ENCODE assay signal across 1 cellular context in the genomic region with DNA sequence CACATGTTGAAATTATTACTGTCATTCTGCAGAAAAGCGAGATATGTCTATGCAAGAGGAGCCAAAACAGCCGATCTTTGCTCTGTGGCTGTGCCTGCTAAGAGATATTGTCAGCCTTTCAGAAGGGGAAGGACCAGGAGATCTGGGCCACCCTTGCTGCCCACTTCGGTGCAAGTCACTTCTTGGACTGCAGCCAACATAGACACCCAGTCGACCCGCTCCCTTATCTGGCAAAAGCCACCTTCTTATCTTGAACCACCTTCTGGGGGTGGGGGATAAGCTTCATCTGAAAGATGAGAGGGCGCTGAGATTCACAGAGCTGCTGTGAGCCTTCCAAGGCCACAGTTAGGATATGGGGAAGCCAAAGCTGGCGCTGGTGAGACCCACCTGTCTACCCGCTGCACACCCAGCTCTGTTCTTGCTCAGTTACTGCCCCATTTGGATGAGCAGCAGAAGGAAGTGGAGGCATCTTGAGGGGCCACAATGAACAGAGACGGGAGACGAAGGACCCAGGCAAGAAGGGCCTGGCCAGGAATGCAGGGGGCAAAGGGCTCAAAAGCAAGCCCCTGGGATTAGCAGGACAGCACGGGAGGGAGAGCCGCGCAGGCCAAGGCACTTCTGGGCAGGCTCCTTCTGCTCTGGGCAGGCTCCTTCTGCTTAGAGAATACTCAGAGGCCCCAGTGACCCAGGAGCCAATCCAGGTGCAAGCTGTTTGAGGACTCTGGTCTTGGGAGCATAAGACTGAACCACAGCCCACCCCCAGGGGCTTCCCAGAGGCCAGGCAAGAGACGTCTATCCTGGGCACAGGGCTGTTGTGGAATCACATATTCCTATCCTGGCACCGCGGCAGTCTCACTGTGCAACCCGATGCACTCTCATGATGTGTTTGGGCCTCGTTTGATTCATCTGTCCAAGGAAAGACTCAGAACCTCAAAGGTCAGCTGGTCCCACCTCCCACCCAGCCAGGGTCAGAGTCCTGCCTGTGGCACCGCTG.
TF ChIP-seq lines count a peak whose summit lies in the region.

No MANE protein-coding gene starts in this region.

TF ChIP-seq in liver, 16 proteins besides CTCF, POLR2A, EP300 and RAD21:
- TF ChIP-seq FOXA1 (IDR thresholded peaks at IDR 0.05) (no peak), GABPA (IDR thresholded peaks at IDR 0.05 in 1 of 2, conservative IDR thresholded peaks at IDR 0.05 in 1 of 2) (no peak), EGR1 (IDR thresholded peaks at IDR 0.05; ENCODE audit: low read depth in 2 of 2) (no peak), NR2F2 (IDR thresholded peaks at IDR 0.05) (no peak), SP1 (IDR thresholded peaks at IDR 0.05) (no peak), TAF1 (conservative IDR thresholded peaks at IDR 0.05) (no peak), HNF4G (IDR thresholded peaks at IDR 0.05) (no peak), RXRA (IDR thresholded peaks at IDR 0.05) (no peak), HNF4A (conservative IDR thresholded peaks at IDR 0.05) (no peak), FOXA2 (IDR thresholded peaks at IDR 0.05) (no peak)
- TF ChIP-seq, protein P1, sequence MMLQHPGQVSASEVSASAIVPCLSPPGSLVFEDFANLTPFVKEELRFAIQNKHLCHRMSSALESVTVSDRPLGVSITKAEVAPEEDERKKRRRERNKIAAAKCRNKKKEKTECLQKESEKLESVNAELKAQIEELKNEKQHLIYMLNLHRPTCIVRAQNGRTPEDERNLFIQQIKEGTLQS (IDR thresholded peaks at IDR 0.05) = no peak
- TF ChIP-seq, protein P2, sequence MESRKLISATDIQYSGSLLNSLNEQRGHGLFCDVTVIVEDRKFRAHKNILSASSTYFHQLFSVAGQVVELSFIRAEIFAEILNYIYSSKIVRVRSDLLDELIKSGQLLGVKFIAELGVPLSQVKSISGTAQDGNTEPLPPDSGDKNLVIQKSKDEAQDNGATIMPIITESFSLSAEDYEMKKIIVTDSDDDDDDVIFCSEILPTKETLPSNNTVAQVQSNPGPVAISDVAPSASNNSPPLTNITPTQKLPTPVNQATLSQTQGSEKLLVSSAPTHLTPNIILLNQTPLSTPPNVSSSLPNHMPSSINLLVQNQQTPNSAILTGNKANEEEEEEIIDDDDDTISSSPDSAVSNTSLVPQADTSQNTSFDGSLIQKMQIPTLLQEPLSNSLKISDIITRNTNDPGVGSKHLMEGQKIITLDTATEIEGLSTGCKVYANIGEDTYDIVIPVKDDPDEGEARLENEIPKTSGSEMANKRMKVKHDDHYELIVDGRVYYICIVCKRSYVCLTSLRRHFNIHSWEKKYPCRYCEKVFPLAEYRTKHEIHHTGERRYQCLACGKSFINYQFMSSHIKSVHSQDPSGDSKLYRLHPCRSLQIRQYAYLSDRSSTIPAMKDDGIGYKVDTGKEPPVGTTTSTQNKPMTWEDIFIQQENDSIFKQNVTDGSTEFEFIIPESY (IDR thresholded peaks at IDR 0.05) = no peak
